In the genomic region with DNA sequence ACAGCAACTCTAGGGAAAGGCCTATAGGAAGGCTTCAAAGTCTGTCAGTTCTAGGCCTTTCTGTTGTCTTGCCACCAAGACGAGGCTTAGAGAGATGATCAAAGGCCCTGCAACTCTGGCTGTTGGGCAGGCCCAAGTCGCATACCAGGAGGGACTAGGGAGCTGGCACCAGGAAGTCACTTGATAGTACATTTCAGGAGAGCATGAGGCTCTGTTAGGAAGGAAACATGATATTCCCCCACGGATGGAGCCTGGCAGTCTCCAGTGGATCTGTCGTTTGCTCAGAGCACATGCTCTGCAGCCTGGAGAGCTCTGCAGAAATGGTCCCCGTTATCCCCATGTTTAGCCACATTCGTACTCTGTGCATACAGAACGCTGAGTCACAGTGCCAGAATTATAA, we compare ENCODE assay signal across 31 cellular contexts.
DNase-seq lines count a peak whose midpoint lies in the region; ATAC-seq and TF ChIP-seq lines count a peak whose summit lies in the region.
"Had no signal": no experiment of that assay in that cellular context is flagged by ENCODE, and none has a peak within 500 bp of the region (broad histone marks: within the 10 kb centered on the region; RNA-seq: fewer than 3 reads in every experiment).

No MANE protein-coding gene starts in this region.

- WGBS in hepatocyte (ENCODE audit: low lambda C conversion rate, missing lambda C conversion rate) = 67% methylated on average over 7 of the region's 7 CpGs

- H2AFZ ChIP-seq in hepatocyte = no peak overlapping the region

- no peak for TF ChIP-seq CTCF in gastrocnemius medialis (IDR thresholded peaks at IDR 0.05 in 4 of 5, conservative IDR thresholded peaks at IDR 0.05 in 1 of 5)
- TF ChIP-seq CTCF in MCF 10A (IDR thresholded peaks at IDR 0.05; ENCODE audit: unreplicated experiment) = no peak
- no peak for TF ChIP-seq CTCF in hepatocyte (IDR thresholded peaks at IDR 0.05; ENCODE audit: poor library complexity)

- BruUV-seq in MCF 10A (replicated peaks; lab: Mats Ljungman, UMichigan) = no TSS peak

- H3K27ac ChIP-seq in gastrocnemius medialis (no peak overlapping the region), hepatocyte (no peak overlapping the region)
- H3K27ac ChIP-seq: esophagus squamous epithelium, stomach, tibial artery had no signal

- H3K27me3 Mint-ChIP-seq in MCF 10A (ENCODE audit: insufficient read depth, unreplicated experiment) = peaks cover 21% of the 10 kb centered on the region
- H3K27me3 Mint-ChIP-seq: activated naive CD8-positive, alpha-beta T cell treated with anti-CD3 and anti-CD28 coated beads, Interleukin-2, amount 50 U/mL, for 24 hours had no signal

- no peaks in the 10 kb centered on the region for H3K9me2 ChIP-seq in hepatocyte (replicated peaks; ENCODE audit: insufficient read depth)

- no peaks in the 10 kb centered on the region for H3K4me1 Mint-ChIP-seq in MCF 10A (ENCODE audit: insufficient read depth, unreplicated experiment)
- H3K4me1 Mint-ChIP-seq: activated B cell treated with CpG ODN at 0.5 μM for 24 hours; activated naive CD8-positive, alpha-beta T cell treated with anti-CD3 and anti-CD28 coated beads, Interleukin-2, amount 50 U/mL, for 24 hours; naive thymus-derived CD8-positive, alpha-beta T cell had no signal

- ATAC-seq in left ventricle myocardium superior = peak; percentile 51
- ATAC-seq in gastrocnemius medialis = peak; percentile 39 to 58
- ATAC-seq: activated naive CD8-positive, alpha-beta T cell treated with anti-CD3 and anti-CD28 coated beads, Interleukin-2, amount 50 U/mL, for 24 hours; activated T-cell treated with anti-CD3 and anti-CD28 coated beads, Interleukin-2, amount 50 U/mL, for 4 hours; left colon; naive thymus-derived CD8-positive, alpha-beta T cell; Panc1 had no signal

- no peaks in the 10 kb centered on the region for H4K20me1 ChIP-seq in hepatocyte (ENCODE audit: insufficient read depth, poor library complexity, severe bottlenecking)

- no peaks in the 10 kb centered on the region for H3K36me3 ChIP-seq in gastrocnemius medialis
- no peaks in the 10 kb centered on the region for H3K36me3 ChIP-seq in hepatocyte (replicated peaks; ENCODE audit: insufficient read depth, low read depth)
- H3K36me3 ChIP-seq: BE2C, esophagus squamous epithelium had no signal

- intact Hi-C loops in left ventricle myocardium superior (cut with micrococcal nuclease) (no loop called here), gastrocnemius medialis (cut with DNase I; ENCODE audit: low total_unique reads) (no loop called here), MCF 10A (cut with micrococcal nuclease) (no loop called here)

- no peaks in the 10 kb centered on the region for H3K36me3 Mint-ChIP-seq in MCF 10A (ENCODE audit: insufficient read depth, unreplicated experiment)
- H3K36me3 Mint-ChIP-seq: naive thymus-derived CD8-positive, alpha-beta T cell had no signal

- H3K9me3 Mint-ChIP-seq in MCF 10A (ENCODE audit: unreplicated experiment) = no peaks in the 10 kb centered on the region
- H3K9me3 Mint-ChIP-seq: activated B cell treated with CpG ODN at 0.5 μM for 24 hours; activated naive CD8-positive, alpha-beta T cell treated with anti-CD3 and anti-CD28 coated beads, Interleukin-2, amount 50 U/mL, for 24 hours; activated T-cell treated with anti-CD3 and anti-CD28 coated beads, Interleukin-2, amount 50 U/mL, for 4 hours; naive thymus-derived CD8-positive, alpha-beta T cell had no signal

- no peak overlapping the region for H3K27ac Mint-ChIP-seq in MCF 10A (ENCODE audit: low read depth, unreplicated experiment)
- H3K27ac Mint-ChIP-seq: activated B cell treated with CpG ODN at 0.5 μM for 24 hours; activated naive CD8-positive, alpha-beta T cell treated with anti-CD3 and anti-CD28 coated beads, Interleukin-2, amount 50 U/mL, for 24 hours; naive thymus-derived CD8-positive, alpha-beta T cell had no signal

- no peaks in the 10 kb centered on the region for H3K27me3 ChIP-seq in gastrocnemius medialis
- H3K27me3 ChIP-seq in hepatocyte = no peaks in the 10 kb centered on the region
- H3K27me3 ChIP-seq: esophagus squamous epithelium, stomach, tibial artery had no signal

- in situ Hi-C loops in gastrocnemius medialis (cut with MboI; ENCODE audit: low sequenced_read_pairs in 4 of 4) = no loop called here

- no peak overlapping the region for H3K4me3 Mint-ChIP-seq in MCF 10A (ENCODE audit: unreplicated experiment)
- H3K4me3 Mint-ChIP-seq: activated B cell treated with CpG ODN at 0.5 μM for 24 hours; activated naive CD8-positive, alpha-beta T cell treated with anti-CD3 and anti-CD28 coated beads, Interleukin-2, amount 50 U/mL, for 24 hours; activated T-cell treated with anti-CD3 and anti-CD28 coated beads, Interleukin-2, amount 50 U/mL, for 4 hours; naive thymus-derived CD8-positive, alpha-beta T cell had no signal

- H3K79me2 ChIP-seq in hepatocyte = no peaks in the 10 kb centered on the region

- no peak overlapping the region for H3K4me3 ChIP-seq in gastrocnemius medialis
- H3K4me3 ChIP-seq in hepatocyte = no peak overlapping the region
- H3K4me3 ChIP-seq: esophagus squamous epithelium, smooth muscle cell, stomach, tibial artery had no signal

- CTCF ChIA-PET in MCF 10A (lab: Yijun Ruan, JAX) = interaction anchor here (0.9 kb wide), 1 partner anchor 24 kb away, joined by 3 read pairs; no protein-coding TSS in a partner anchor

- H3K9me3 ChIP-seq in gastrocnemius medialis (no peaks in the 10 kb centered on the region), hepatocyte (ENCODE audit: low read depth) (no peaks in the 10 kb centered on the region)
- H3K9me3 ChIP-seq: BE2C, esophagus squamous epithelium, stomach, tibial artery had no signal

- H3K4me1 ChIP-seq in gastrocnemius medialis (no peaks in the 10 kb centered on the region), hepatocyte (ENCODE audit: insufficient read depth) (no peaks in the 10 kb centered on the region)
- H3K4me1 ChIP-seq: BE2C, esophagus squamous epithelium, stomach, tibial artery had no signal

- POLR2A ChIA-PET in MCF 10A (lab: Yijun Ruan, JAX) = interaction anchor here (0.7 kb wide), 2 partner anchors 93 to 508 kb away, joined by 3 read pairs; no protein-coding TSS in a partner anchor

- DNase-seq in NOMO-1 (lab: John Stamatoyannopoulos, UW; ENCODE audit: unreplicated experiment in 2 of 2) (peak; percentile 53 to 65), NOMO-1 treated with DMSO at 0.1 percent for 48 hours (lab: John Stamatoyannopoulos, UW; ENCODE audit: unreplicated experiment) (no peak), NCI-H2171 (lab: John Stamatoyannopoulos, UW) (peak; percentile 53), left ventricle myocardium superior (no peak), gastrocnemius medialis (no peak), KG1 (lab: John Stamatoyannopoulos, UW) (no peak), MCF 10A (ENCODE audit: unreplicated experiment) (no peak), hepatocyte (ENCODE audit: low spot score) (no peak)
- DNase-seq: activated B cell treated with CpG ODN at 0.5 μM for 24 hours; activated CD4-positive, alpha-beta T cell treated with anti-CD3 and anti-CD28 coated beads, Interleukin-2, amount 50 U/mL, for 1 hour; activated naive CD8-positive, alpha-beta T cell treated with anti-CD3 and anti-CD28 coated beads, Interleukin-2, amount 50 U/mL, for 24 hours; activated T-cell treated with anti-CD3 and anti-CD28 coated beads, Interleukin-2, amount 50 U/mL, for 4 hours; BE2C; dermis blood vessel endothelial cell; esophagus squamous epithelium; GDM1; H7; hippocampal formation; left colon; mesenchymal stem cell; naive thymus-derived CD8-positive, alpha-beta T cell; NCI-H1048; NCI-H1930; NCI-H446; occipital lobe; SIG-M5; stimulated activated CD4-positive, alpha-beta T cell treated with anti-CD3 and anti-CD28 coated beads, Interleukin-2, amount 100 ng/mL, for 24 hours; stomach; tibial artery had no signal

- H3K4me2 ChIP-seq in hepatocyte = no peak overlapping the region
- H3K4me2 ChIP-seq: smooth muscle cell had no signal

- no peak for TF ChIP-seq POLR2A in gastrocnemius medialis (IDR thresholded peaks at IDR 0.05)

Comparison
In these comparisons a context has a peak if more than half of its experiments do, and no peak if none do; other contexts are left out.
1. DNase-seq: peak in NOMO-1 (2 of 2) and NCI-H2171 (single experiment); none in NOMO-1 treated with DMSO at 0.1 percent for 48 hours (single experiment), left ventricle myocardium superior (single experiment), gastrocnemius medialis (0 of 2), KG1 (single experiment), MCF 10A (single experiment) and hepatocyte (single experiment).